In the genomic region with DNA sequence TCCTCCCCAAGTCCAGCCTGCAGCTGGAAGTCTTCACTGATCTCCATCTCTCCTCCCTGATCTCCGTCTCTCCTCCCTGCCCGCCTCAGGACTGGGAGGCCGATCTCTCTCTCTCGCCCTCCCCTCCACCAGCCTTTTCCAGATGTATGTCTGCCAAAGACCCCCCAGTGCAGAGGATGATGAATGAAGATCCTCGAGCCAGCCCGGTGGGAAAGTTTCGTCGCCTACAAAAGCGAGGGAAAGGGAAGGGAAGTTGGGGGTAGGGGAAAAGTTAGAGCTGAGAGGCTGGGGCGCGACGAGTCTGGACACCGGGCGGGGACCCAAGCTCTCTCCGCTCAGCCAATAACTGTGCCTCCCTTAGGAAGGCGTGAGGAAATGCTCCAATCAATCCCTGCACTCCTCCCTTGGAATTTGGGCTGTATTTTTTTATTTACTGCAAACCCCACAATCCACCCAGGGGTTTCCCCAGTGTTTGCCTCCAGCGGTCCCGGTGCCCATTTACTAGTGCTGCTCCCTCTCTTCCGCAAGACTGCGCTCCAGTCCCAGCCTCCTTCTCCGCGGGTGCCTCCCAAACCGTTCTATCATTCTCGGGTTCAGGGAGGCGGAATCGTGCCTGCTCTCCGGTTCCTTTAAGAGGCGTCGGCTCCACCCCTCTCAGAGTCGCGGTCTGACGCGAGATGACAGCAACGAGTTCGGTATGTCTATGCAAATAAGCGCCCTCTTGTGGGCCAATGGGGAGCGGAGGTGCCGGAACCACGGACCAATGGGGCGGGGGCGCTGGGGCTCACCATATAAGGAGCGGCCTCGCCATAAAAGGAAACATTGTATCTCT, we compare ENCODE assay signal across 8 cellular contexts.
DNase-seq lines count a peak whose midpoint lies in the region; ATAC-seq lines count a peak whose summit lies in the region.

A gene (plus strand): TSS at position 818 of the 832 bp plus-strand sequence. CDS start 388 bp downstream, outside the sequence.

- peak; percentile 95 for DNase-seq in AG20443 (ENCODE audit: low spot score)
- peak; percentile 99 for DNase-seq in NCI-H510A treated with DMSO at 0.1 percent for 48 hours (lab: John Stamatoyannopoulos, UW)
- DNase-seq in activated CD4-positive, alpha-beta T cell treated with anti-CD3 and anti-CD28 coated beads for 24 hours (ENCODE audit: low read depth in 2 of 2), result peak; percentile 98 to 99
- peak; percentile 99 for DNase-seq in kidney glomerular epithelial cell (lab: John Stamatoyannopoulos, UW)
- DNase-seq in stimulated activated CD4-positive, alpha-beta T cell treated with anti-CD3 and anti-CD28 coated beads, Interleukin-1b, Interleukin-23, amount 100 ng/mL, for 1 hour (ENCODE audit: low read depth in 2 of 2), result peak; percentile 96 to 97

- ATAC-seq in GM19043 (IDR thresholded peaks at IDR 0.05; ENCODE audit: low read depth, unreplicated experiment), result peak; percentile 54
- ATAC-seq in HG03439 (IDR thresholded peaks at IDR 0.05; ENCODE audit: unreplicated experiment), result peak; percentile 62

- peak within 1 kb of the TSS; percentile 91 for H3K27ac ChIP-seq in cingulate gyrus (ENCODE audit: low read depth, low read length)

Comparison
In these comparisons a context has a peak if more than half of its experiments do, and no peak if none do; other contexts are left out.
1. Peak in every context shown above with its lines: DNase-seq, ATAC-seq and H3K27ac ChIP-seq.